Comparison of ENCODE assay signal across 9 cellular contexts in genomic region chr19:15672580-15673175, GRCh38. TPM values are rescaled to one million over a fixed set of nuclear protein-coding genes. Genes with fewer than 3 reads are reported as not detected.
A peak's percentile ranks its signal among the peaks of the same experiment; 100 is the strongest.
DNase-seq lines count a peak whose midpoint lies in the region; ATAC-seq and TF ChIP-seq lines count a peak whose summit lies in the region.
"Had no signal": no experiment of that assay in that cellular context is flagged by ENCODE, and none has a peak within 500 bp of the region (broad histone marks: within the 10 kb centered on the region; RNA-seq: fewer than 3 reads in every experiment).

A gene with protein sequence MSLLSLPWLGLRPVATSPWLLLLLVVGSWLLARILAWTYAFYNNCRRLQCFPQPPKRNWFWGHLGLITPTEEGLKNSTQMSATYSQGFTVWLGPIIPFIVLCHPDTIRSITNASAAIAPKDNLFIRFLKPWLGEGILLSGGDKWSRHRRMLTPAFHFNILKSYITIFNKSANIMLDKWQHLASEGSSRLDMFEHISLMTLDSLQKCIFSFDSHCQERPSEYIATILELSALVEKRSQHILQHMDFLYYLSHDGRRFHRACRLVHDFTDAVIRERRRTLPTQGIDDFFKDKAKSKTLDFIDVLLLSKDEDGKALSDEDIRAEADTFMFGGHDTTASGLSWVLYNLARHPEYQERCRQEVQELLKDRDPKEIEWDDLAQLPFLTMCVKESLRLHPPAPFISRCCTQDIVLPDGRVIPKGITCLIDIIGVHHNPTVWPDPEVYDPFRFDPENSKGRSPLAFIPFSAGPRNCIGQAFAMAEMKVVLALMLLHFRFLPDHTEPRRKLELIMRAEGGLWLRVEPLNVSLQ (plus strand): TSS chr19:15673087. CDS start chr19:15673530, 443 bp downstream.

- H2AFZ ChIP-seq in neural progenitor cell (replicated peaks), result no peak within 1 kb of the TSS

- no peak within 1 kb of the TSS for H3K27ac Mint-ChIP-seq in neural progenitor cell

- H4K20me1 ChIP-seq in neural progenitor cell (ENCODE audit: low read depth), result no peaks in the 10 kb centered on the region

- peak within 1 kb of the TSS; percentile 8 for H3K27ac ChIP-seq in effector memory CD4-positive, alpha-beta T cell (ENCODE audit: insufficient read depth, low read length, poor library complexity, severe bottlenecking)
- H3K27ac ChIP-seq in neural progenitor cell, result no peak within 1 kb of the TSS
- H3K27ac ChIP-seq: cardiac muscle cell had no signal

- no peak within 1 kb of the TSS for H3K4me2 ChIP-seq in neural progenitor cell

- DNase-seq in COLO668 (lab: John Stamatoyannopoulos, UW; ENCODE audit: unreplicated experiment) (peak; percentile 22), NCI-H2196 (lab: John Stamatoyannopoulos, UW; ENCODE audit: unreplicated experiment) (peak; percentile 84), omental fat pad (ENCODE audit: low spot score) (peak; percentile 55), neural progenitor cell (ENCODE audit: low spot score) (no peak)
- DNase-seq in effector memory CD4-positive, alpha-beta T cell, result no peak

- H3K4me1 ChIP-seq in effector memory CD4-positive, alpha-beta T cell (ENCODE audit: control insufficient read depth, insufficient read depth, low read length, poor library complexity, severe bottlenecking), result peaks cover 13% of the 10 kb centered on the region
- H3K4me1 ChIP-seq in neural progenitor cell, result no peaks in the 10 kb centered on the region

- no peaks in the 10 kb centered on the region for H3K36me3 ChIP-seq in effector memory CD4-positive, alpha-beta T cell (ENCODE audit: control insufficient read depth, insufficient read depth, low read length)
- H3K36me3 ChIP-seq in neural progenitor cell, result no peaks in the 10 kb centered on the region
- H3K36me3 ChIP-seq: cardiac muscle cell had no signal

- H3K9me3 ChIP-seq in effector memory CD4-positive, alpha-beta T cell (ENCODE audit: control insufficient read depth, low read length), result no peaks in the 10 kb centered on the region
- peaks cover 3% of the 10 kb centered on the region for H3K9me3 ChIP-seq in neural progenitor cell (ENCODE audit: low read depth)

- TF ChIP-seq CTCF in omental fat pad (IDR thresholded peaks at IDR 0.05), result no peak
- no peak for TF ChIP-seq CTCF in neural progenitor cell (IDR thresholded peaks at IDR 0.05)

- H3K4me3 Mint-ChIP-seq in neural progenitor cell, result no peak within 1 kb of the TSS

- H3K27me3 ChIP-seq in effector memory CD4-positive, alpha-beta T cell (replicated peaks; ENCODE audit: control insufficient read depth, insufficient read depth, low read length, poor library complexity, severe bottlenecking), result no peaks in the 10 kb centered on the region
- no peaks in the 10 kb centered on the region for H3K27me3 ChIP-seq in neural progenitor cell
- H3K27me3 ChIP-seq: cardiac muscle cell had no signal

- H3K9me3 Mint-ChIP-seq in neural progenitor cell, result peaks cover 18% of the 10 kb centered on the region

- ATAC-seq in omental fat pad (ENCODE audit: low FRiP score) (peak; percentile 91), HG02678 (IDR thresholded peaks at IDR 0.05; ENCODE audit: unreplicated experiment) (no peak), HG02623 (IDR thresholded peaks at IDR 0.05; ENCODE audit: unreplicated experiment) (no peak), GM21825 (IDR thresholded peaks at IDR 0.05; ENCODE audit: unreplicated experiment) (no peak)

- no peak within 1 kb of the TSS for H3K4me3 ChIP-seq in effector memory CD4-positive, alpha-beta T cell (ENCODE audit: insufficient read depth, low read depth, low read length, poor library complexity, severe bottlenecking)
- H3K4me3 ChIP-seq in neural progenitor cell, result no peak within 1 kb of the TSS
- H3K4me3 ChIP-seq: cardiac muscle cell had no signal

- no peak within 1 kb of the TSS for H3K9ac ChIP-seq in neural progenitor cell

- no peaks in the 10 kb centered on the region for H3F3A ChIP-seq in neural progenitor cell (ENCODE audit: low read depth)

- H3K4me1 Mint-ChIP-seq in neural progenitor cell, result no peaks in the 10 kb centered on the region

- peaks cover 7% of the 10 kb centered on the region for H3K27me3 Mint-ChIP-seq in neural progenitor cell (ENCODE audit: insufficient read depth, low read depth)

- no peaks in the 10 kb centered on the region for H3K79me2 ChIP-seq in neural progenitor cell (ENCODE audit: low read depth)

- H3K36me3 Mint-ChIP-seq in neural progenitor cell, result peaks cover 1% of the 10 kb centered on the region

RNA-seq across cellular contexts. Expression of the gene that starts here (rescaled TPM):
- 10 to 100 TPM in 2 of 4 donors, 1 to 10 TPM in 2; 3.0 to 58.6 (median 11.9) TPM for total RNA-seq in omental fat pad
- total RNA-seq in neural progenitor cell (ENCODE audit: low replicate concordance), result not detected in 2 replicates
- total RNA-seq: cardiac muscle cell had no signal

Comparison
In these comparisons a context has a peak if more than half of its experiments do, and no peak if none do; other contexts are left out.
1. DNase-seq: peak in COLO668 (single experiment), NCI-H2196 (single experiment) and omental fat pad (single experiment); none in effector memory CD4-positive, alpha-beta T cell (0 of 3) and neural progenitor cell (single experiment).